ENCODE assay signal across 23 cellular contexts in genomic region chr16:73735954-73736353, GRCh38.
DNase-seq lines count a peak whose midpoint lies in the region; ATAC-seq, FAIRE-seq and TF ChIP-seq lines count a peak whose summit lies in the region.
"Had no signal": no experiment of that assay in that cellular context is flagged by ENCODE, and none has a peak within 500 bp of the region (broad histone marks: within the 10 kb centered on the region; RNA-seq: fewer than 3 reads in every experiment).

No MANE protein-coding gene starts in this region.

- CTCF ChIA-PET in A673 (lab: Charles Lee) = no interaction called here

- H3K27ac ChIP-seq in OCI-LY3 (ENCODE audit: low read length) (no peak overlapping the region), A673 (ENCODE audit: low read depth, low read length, poor library complexity, severe bottlenecking) (no peak overlapping the region)
- H3K27ac ChIP-seq: BLaER1 treated with 17β-estradiol and CSF1 and Interleukin-3, amounts not matched to agents 10 nM and 100 nM; HL-60; KMS-11 had no signal

- H3K27me3 ChIP-seq in OCI-LY3 (ENCODE audit: low read depth, low read length) (no peaks in the 10 kb centered on the region), bronchial epithelial cell (ENCODE audit: control insufficient read depth, insufficient read depth, low read length) (no peaks in the 10 kb centered on the region), A673 (replicated peaks; ENCODE audit: insufficient read depth, low read depth, low read length, poor library complexity) (peaks cover 34% of the 10 kb centered on the region)
- H3K27me3 ChIP-seq: BLaER1 treated with 17β-estradiol and CSF1 and Interleukin-3, amounts not matched to agents 10 nM and 100 nM had no signal

- 0 out of 2 replicates have a peak overlapping the region, but pooled peaks have one; percentile 25 for H2AFZ ChIP-seq in OCI-LY3 (ENCODE audit: low read depth, low read length)

- no peak overlapping the region for H3K9ac ChIP-seq in OCI-LY3 (ENCODE audit: low read length)
- H3K9ac ChIP-seq: BLaER1 treated with 17β-estradiol and CSF1 and Interleukin-3, amounts not matched to agents 10 nM and 100 nM; KMS-11; SK-N-SH had no signal

- no peaks in the 10 kb centered on the region for H4K20me1 ChIP-seq in OCI-LY3 (ENCODE audit: insufficient read depth, low read length)
- H4K20me1 ChIP-seq: BLaER1 treated with 17β-estradiol and CSF1 and Interleukin-3, amounts not matched to agents 10 nM and 100 nM had no signal

- no peak for ATAC-seq in stimulated activated naive CD8-positive, alpha-beta T cell treated with anti-CD3 and anti-CD28 coated beads, Interleukin-15, Interleukin-2, amounts not matched to agents 100 U/mL and 50 U/mL, for 24 hours
- ATAC-seq: Panc1 had no signal

- peak; percentile 95 for FAIRE-seq in bronchial epithelial cell (lab: Jason Lieb, UNC)
- FAIRE-seq: A204.1, D721Med, H54 had no signal

- H3K4me2 ChIP-seq in OCI-LY3 (ENCODE audit: low read length) = no peak overlapping the region
- H3K4me2 ChIP-seq: BLaER1 treated with 17β-estradiol and CSF1 and Interleukin-3, amounts not matched to agents 10 nM and 100 nM; KMS-11; SK-N-SH had no signal

- DNase-seq in GM12865 (ENCODE audit: low read depth) (peak; percentile 15), bronchial epithelial cell (ENCODE audit: low read depth) (peak; percentile 25), renal cortical epithelial cell (ENCODE audit: low read depth) (peak; percentile 2), A673 (ENCODE audit: low spot score) (no peak), NCI-H82 (lab: John Stamatoyannopoulos, UW) (no peak)
- no peak for DNase-seq in stimulated activated naive CD8-positive, alpha-beta T cell treated with anti-CD3 and anti-CD28 coated beads, Interleukin-15, Interleukin-2, amounts not matched to agents 100 U/mL and 50 U/mL, for 24 hours
- DNase-seq: AML-193; CD4-positive, alpha-beta T cell; NCI-H1092; NCI-H1417 treated with DMSO at 0.1 percent for 48 hours; NCI-H187 treated with DMSO at 0.1 percent for 48 hours; NCI-H2171 treated with DMSO at 0.1 percent for 48 hours; NCI-H345; NCI-H524 treated with DMSO at 0.1 percent for 48 hours; SK-N-SH had no signal

- no peaks in the 10 kb centered on the region for H3K79me2 ChIP-seq in OCI-LY3 (ENCODE audit: low read length)

- intact Hi-C loops in A673 (cut with micrococcal nuclease; ENCODE audit: unreplicated experiment) = no loop called here

- BruUV-seq in A673 (replicated peaks; lab: Mats Ljungman, UMichigan) = no TSS peak

- POLR2A ChIA-PET in A673 (lab: Charles Lee; ENCODE audit: low non-redundant PET) = no interaction called here

- TF ChIP-seq CTCF in GM12865 (IDR thresholded peaks at IDR 0.05; ENCODE audit: insufficient read depth, low read depth, low read length, missing control alignments) = no peak
- TF ChIP-seq CTCF in OCI-LY3 (IDR thresholded peaks at IDR 0.05; ENCODE audit: low read depth, low read length) = no peak
- no peak for TF ChIP-seq CTCF in bronchial epithelial cell (IDR thresholded peaks at IDR 0.05; ENCODE audit: insufficient read depth, low read length, severe bottlenecking)
- TF ChIP-seq CTCF in A673 (conservative IDR thresholded peaks at IDR 0.05; ENCODE audit: low read depth, low read length) = no peak

- H3K4me3 ChIP-seq in GM12865 (ENCODE audit: low read depth, low read length) (no peak overlapping the region), OCI-LY3 (ENCODE audit: low read length) (no peak overlapping the region), bronchial epithelial cell (ENCODE audit: low read depth, low read length) (no peak overlapping the region), A673 (ENCODE audit: low read depth, low read length, poor library complexity, severe bottlenecking) (no peak overlapping the region)
- H3K4me3 ChIP-seq: BLaER1 treated with 17β-estradiol and CSF1 and Interleukin-3, amounts not matched to agents 10 nM and 100 nM had no signal

- H3K4me1 ChIP-seq in OCI-LY3 (ENCODE audit: low read length) = peaks cover 21% of the 10 kb centered on the region
- H3K4me1 ChIP-seq in A673 (ENCODE audit: insufficient read depth, low read length, poor library complexity, severe bottlenecking) = no peaks in the 10 kb centered on the region
- H3K4me1 ChIP-seq: BLaER1 treated with 17β-estradiol and CSF1 and Interleukin-3, amounts not matched to agents 10 nM and 100 nM had no signal

- H3K9me3 ChIP-seq in OCI-LY3 (ENCODE audit: insufficient read depth, low read length) (no peaks in the 10 kb centered on the region), A673 (ENCODE audit: low read depth, low read length, poor library complexity, severe bottlenecking) (no peaks in the 10 kb centered on the region)

- H3K36me3 ChIP-seq in OCI-LY3 (replicated peaks; ENCODE audit: low read depth, low read length) = no peaks in the 10 kb centered on the region
- no peaks in the 10 kb centered on the region for H3K36me3 ChIP-seq in bronchial epithelial cell (ENCODE audit: control insufficient read depth, insufficient read depth, low read length)
- H3K36me3 ChIP-seq in A673 (ENCODE audit: insufficient read depth, low read length, poor library complexity, severe bottlenecking) = no peaks in the 10 kb centered on the region
- H3K36me3 ChIP-seq: BLaER1 treated with 17β-estradiol and CSF1 and Interleukin-3, amounts not matched to agents 10 nM and 100 nM had no signal

Comparison
In these comparisons a context has a peak if more than half of its experiments do, and no peak if none do; other contexts are left out.
1. DNase-seq: peak in GM12865 (single experiment), bronchial epithelial cell (single experiment) and renal cortical epithelial cell (single experiment); none in A673 (single experiment), NCI-H82 (single experiment) and stimulated activated naive CD8-positive, alpha-beta T cell treated with anti-CD3 and anti-CD28 coated beads, Interleukin-15, Interleukin-2, amounts not matched to agents 100 U/mL and 50 U/mL, for 24 hours (single experiment).